ENCODE assay signal across 1 cellular context in the genomic region with DNA sequence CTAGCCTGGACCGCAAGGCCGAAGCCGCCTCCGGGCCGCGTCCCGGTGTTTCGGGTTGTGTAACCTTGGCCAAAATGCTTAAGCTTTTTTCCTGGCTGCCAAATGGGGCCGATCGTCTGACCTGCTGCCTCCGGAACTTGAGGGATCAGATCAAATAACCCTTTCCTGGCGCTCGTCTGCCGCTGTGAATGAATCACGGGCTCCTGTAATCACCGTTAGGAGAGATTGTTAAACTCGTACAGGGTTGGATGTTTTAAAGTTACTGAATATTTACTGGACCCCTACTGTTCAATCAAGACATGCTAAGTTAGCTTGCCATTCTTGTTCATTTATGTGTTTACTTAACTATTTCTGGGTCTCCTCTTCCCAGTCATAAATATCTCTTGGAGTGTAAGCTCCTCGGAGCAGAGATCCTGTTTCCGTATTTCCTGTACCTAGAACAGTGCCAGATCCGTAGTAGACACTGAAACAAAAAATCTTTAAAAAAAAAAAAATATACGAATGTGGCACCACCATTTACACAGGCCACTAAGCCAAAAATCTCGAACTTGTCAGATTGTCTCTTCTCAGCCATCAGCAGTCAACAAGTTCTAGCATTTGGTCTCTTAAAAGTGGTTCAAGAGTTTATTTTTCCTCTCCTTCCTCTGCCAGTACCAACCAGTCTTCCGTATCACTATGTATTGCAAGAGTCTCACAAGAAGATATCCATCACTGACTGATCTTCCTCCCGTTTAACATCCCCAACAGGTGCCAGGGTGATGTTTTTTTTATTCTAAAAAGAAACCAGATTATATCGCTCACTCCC.
TF ChIP-seq lines count a peak whose summit lies in the region.

No MANE protein-coding gene starts in this region.

TF ChIP-seq in HEK293, 187 proteins besides CTCF, POLR2A, EP300 and RAD21 (continued from another document):
- TF ChIP-seq, protein P1, sequence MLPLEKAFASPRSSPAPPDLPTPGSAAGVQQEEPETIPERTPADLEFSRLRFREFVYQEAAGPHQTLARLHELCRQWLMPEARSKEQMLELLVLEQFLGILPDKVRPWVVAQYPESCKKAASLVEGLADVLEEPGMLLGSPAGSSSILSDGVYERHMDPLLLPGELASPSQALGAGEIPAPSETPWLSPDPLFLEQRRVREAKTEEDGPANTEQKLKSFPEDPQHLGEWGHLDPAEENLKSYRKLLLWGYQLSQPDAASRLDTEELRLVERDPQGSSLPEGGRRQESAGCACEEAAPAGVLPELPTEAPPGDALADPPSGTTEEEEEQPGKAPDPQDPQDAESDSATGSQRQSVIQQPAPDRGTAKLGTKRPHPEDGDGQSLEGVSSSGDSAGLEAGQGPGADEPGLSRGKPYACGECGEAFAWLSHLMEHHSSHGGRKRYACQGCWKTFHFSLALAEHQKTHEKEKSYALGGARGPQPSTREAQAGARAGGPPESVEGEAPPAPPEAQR (tag by site-specific recombination; IDR thresholded peaks at IDR 0.05) = no peak
- TF ChIP-seq ZFP37 (tag by site-specific recombination; IDR thresholded peaks at IDR 0.05) (no peak), ZNF571 (tag by site-specific recombination; IDR thresholded peaks at IDR 0.05) (no peak), ZNF426 (tag by site-specific recombination; IDR thresholded peaks at IDR 0.05) (no peak), ZNF792 (tag by site-specific recombination; IDR thresholded peaks at IDR 0.05) (no peak), ZFP69B (tag by site-specific recombination; IDR thresholded peaks at IDR 0.05) (0 out of 2 replicates have a peak, but pooled peaks have one; percentile 53), OSR2 (tag by site-specific recombination; IDR thresholded peaks at IDR 0.05) (peak; percentile 43; the same call in 1 of the 2 replicates), SALL2 (tag by site-specific recombination; IDR thresholded peaks at IDR 0.05; ENCODE audit: borderline replicate concordance) (no peak), ZSCAN16 (tag by site-specific recombination; IDR thresholded peaks at IDR 0.05) (no peak), ZNF658 (tag by site-specific recombination; IDR thresholded peaks at IDR 0.05) (no peak)
- TF ChIP-seq, protein P2, sequence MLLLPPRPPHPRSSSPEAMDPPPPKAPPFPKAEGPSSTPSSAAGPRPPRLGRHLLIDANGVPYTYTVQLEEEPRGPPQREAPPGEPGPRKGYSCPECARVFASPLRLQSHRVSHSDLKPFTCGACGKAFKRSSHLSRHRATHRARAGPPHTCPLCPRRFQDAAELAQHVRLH (tag by site-specific recombination; IDR thresholded peaks at IDR 0.05) = no peak
- TF ChIP-seq, protein P3, sequence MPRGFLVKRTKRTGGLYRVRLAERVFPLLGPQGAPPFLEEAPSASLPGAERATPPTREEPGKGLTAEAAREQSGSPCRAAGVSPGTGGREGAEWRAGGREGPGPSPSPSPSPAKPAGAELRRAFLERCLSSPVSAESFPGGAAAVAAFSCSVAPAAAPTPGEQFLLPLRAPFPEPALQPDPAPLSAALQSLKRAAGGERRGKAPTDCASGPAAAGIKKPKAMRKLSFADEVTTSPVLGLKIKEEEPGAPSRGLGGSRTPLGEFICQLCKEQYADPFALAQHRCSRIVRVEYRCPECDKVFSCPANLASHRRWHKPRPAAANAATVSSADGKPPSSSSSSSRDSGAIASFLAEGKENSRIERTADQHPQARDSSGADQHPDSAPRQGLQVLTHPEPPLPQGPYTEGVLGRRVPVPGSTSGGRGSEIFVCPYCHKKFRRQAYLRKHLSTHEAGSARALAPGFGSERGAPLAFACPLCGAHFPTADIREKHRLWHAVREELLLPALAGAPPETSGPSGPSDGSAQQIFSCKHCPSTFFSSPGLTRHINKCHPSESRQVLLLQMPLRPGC (tag by site-specific recombination; IDR thresholded peaks at IDR 0.05) = no peak
- TF ChIP-seq, protein P4, sequence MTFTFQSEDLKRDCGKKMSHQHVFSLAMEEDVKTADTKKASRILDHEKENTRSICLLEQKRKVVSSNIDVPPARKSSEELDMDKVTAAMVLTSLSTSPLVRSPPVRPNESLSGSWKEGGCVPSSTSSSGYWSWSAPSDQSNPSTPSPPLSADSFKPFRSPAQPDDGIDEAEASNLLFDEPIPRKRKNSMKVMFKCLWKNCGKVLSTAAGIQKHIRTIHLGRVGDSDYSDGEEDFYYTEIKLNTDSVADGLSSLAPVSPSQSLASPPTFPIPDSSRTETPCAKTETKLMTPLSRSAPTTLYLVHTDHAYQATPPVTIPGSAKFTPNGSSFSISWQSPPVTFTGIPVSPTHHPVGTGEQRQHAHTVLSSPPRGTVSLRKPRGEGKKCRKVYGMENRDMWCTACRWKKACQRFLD (tag by site-specific recombination; IDR thresholded peaks at IDR 0.05) = no peak
- TF ChIP-seq, protein P5, sequence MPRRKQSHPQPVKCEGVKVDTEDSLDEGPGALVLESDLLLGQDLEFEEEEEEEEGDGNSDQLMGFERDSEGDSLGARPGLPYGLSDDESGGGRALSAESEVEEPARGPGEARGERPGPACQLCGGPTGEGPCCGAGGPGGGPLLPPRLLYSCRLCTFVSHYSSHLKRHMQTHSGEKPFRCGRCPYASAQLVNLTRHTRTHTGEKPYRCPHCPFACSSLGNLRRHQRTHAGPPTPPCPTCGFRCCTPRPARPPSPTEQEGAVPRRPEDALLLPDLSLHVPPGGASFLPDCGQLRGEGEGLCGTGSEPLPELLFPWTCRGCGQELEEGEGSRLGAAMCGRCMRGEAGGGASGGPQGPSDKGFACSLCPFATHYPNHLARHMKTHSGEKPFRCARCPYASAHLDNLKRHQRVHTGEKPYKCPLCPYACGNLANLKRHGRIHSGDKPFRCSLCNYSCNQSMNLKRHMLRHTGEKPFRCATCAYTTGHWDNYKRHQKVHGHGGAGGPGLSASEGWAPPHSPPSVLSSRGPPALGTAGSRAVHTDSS (tag by site-specific recombination; IDR thresholded peaks at IDR 0.05) = no peak
- TF ChIP-seq, protein P6, sequence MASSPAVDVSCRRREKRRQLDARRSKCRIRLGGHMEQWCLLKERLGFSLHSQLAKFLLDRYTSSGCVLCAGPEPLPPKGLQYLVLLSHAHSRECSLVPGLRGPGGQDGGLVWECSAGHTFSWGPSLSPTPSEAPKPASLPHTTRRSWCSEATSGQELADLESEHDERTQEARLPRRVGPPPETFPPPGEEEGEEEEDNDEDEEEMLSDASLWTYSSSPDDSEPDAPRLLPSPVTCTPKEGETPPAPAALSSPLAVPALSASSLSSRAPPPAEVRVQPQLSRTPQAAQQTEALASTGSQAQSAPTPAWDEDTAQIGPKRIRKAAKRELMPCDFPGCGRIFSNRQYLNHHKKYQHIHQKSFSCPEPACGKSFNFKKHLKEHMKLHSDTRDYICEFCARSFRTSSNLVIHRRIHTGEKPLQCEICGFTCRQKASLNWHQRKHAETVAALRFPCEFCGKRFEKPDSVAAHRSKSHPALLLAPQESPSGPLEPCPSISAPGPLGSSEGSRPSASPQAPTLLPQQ (tag by site-specific recombination; IDR thresholded peaks at IDR 0.05) = 0 out of 2 replicates have a peak, but pooled peaks have one; percentile 43
TF ChIP-seq in HEK293: peak in this region for 29.
